8 cellular contexts compared by ENCODE assay signal in the genomic region with DNA sequence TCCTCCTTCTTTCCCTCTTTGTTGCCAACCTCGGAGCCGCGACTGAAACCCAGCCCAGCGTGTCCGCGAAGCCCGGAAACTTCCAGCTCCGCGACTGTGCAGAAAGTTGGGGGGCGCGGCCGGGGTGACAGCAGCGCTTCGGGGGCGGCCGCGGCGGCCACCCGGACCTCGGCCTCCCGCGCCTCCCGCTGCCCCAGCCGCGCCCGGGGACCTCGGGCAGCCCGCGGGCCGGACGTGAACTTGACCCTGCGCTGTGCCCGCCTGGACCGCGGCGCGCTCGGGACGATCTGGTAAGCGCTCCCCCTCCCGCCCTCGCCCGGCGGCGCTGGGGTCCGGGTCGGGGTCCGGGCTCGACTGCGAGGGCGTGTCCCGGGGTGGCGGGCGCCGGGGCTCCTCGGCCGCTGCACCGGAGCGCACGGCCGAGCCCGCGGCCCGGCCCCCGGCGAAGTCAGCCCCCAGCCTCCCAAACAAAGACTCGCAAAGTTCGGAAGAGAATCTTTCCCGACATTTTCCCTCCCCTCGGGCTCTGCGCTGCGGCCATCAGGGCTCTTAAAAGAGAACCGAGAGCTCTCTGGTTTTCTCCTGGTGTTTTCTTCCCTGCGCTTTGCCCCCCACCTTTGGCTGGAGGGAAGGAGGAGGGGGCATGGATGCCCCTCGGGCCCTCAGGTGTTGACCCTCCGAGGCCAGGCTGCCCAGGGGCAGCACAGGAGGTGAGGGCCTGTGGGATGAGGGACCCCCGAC.
DNase-seq lines count a peak whose midpoint lies in the region; ATAC-seq and TF ChIP-seq lines count a peak whose summit lies in the region.

No MANE protein-coding gene starts in this region.

- H3K4me3 Mint-ChIP-seq in immature natural killer cell = peak overlapping the region; percentile 84 to 90 (median 87)

- H3K4me1 ChIP-seq in body of pancreas = peaks cover 85% of the 10 kb centered on the region

- TF ChIP-seq CTCF in body of pancreas (IDR thresholded peaks at IDR 0.05) = no peak

- peaks cover 54 to 64% of the 10 kb centered on the region in 2 donors for H3K4me1 Mint-ChIP-seq in immature natural killer cell

- no peaks in the 10 kb centered on the region for H3K27me3 ChIP-seq in body of pancreas

- intact Hi-C loops in body of pancreas (cut with DNase I) = no loop called here

- TF ChIP-seq POLR2A in body of pancreas (IDR thresholded peaks at IDR 0.05) = no peak

- 1% methylated on average over 19 to 77 of the region's 77 CpGs for WGBS in body of pancreas, 2 donors

- H3K27ac ChIP-seq in body of pancreas = peak overlapping the region; percentile 94 to 100 (median 97)

- H3K36me3 Mint-ChIP-seq in immature natural killer cell = no peaks in the 10 kb centered on the region

- H3K9me3 ChIP-seq in body of pancreas = no peaks in the 10 kb centered on the region

- H3K36me3 ChIP-seq in body of pancreas (replicated peaks in 1 of 2; ENCODE audit: insufficient read depth in 1 of 2, low read depth in 2 of 2) = no peaks in the 10 kb centered on the region

- H3K27ac Mint-ChIP-seq in immature natural killer cell = peak overlapping the region; percentile 66 to 92 (median 86)

- H3K9me3 Mint-ChIP-seq in immature natural killer cell = no peaks in the 10 kb centered on the region

- peak overlapping the region in 1 of 2 donors; percentile 24 for H3K4me3 ChIP-seq in body of pancreas

- DNase-seq in DMS53 (lab: John Stamatoyannopoulos, UW) (peak; percentile 65), DMS53 treated with DMSO at 0.1 percent for 48 hours (lab: John Stamatoyannopoulos, UW; ENCODE audit: unreplicated experiment) (no peak), body of pancreas (peak in 2 of 4 donors; percentile 12 to 61), immature natural killer cell (peak in 2 of 3 donors; percentile 46 to 61), LoVo (ENCODE audit: low spot score) (no peak)
- DNase-seq in stimulated activated CD4-positive, alpha-beta T cell treated with anti-CD3 and anti-CD28 coated beads, Interleukin-15, amount 100 ng/mL, for 24 hours = peak; percentile 59

- ATAC-seq in body of pancreas (peak; percentile 30), HG02678 (IDR thresholded peaks at IDR 0.05; ENCODE audit: unreplicated experiment) (no peak), HG02981 (IDR thresholded peaks at IDR 0.05; ENCODE audit: unreplicated experiment) (no peak)

- peaks cover 0 to 6% (median 0%) of the 10 kb centered on the region in 3 donors for H3K27me3 Mint-ChIP-seq in immature natural killer cell (ENCODE audit: low read depth in 3 of 3)

Comparison
In these comparisons a context has a peak if more than half of its experiments do, and no peak if none do; other contexts are left out.
1. DNase-seq: peak in DMS53 (single experiment), immature natural killer cell (2 of 3) and stimulated activated CD4-positive, alpha-beta T cell treated with anti-CD3 and anti-CD28 coated beads, Interleukin-15, amount 100 ng/mL, for 24 hours (single experiment); none in DMS53 treated with DMSO at 0.1 percent for 48 hours (single experiment) and LoVo (single experiment).